In genomic region chr12:48816148-48816854, GRCh38 we compare ENCODE assay signal across 9 cellular contexts. TPM values are rescaled to one million over a fixed set of nuclear protein-coding genes. Genes with fewer than 3 reads are reported as not detected.
A peak's percentile ranks its signal among the peaks of the same experiment; 100 is the strongest.
DNase-seq lines count a peak whose midpoint lies in the region; ATAC-seq and TF ChIP-seq lines count a peak whose summit lies in the region.
"Had no signal": no experiment of that assay in that cellular context is flagged by ENCODE, and none has a peak within 500 bp of the region (broad histone marks: within the 10 kb centered on the region; RNA-seq: fewer than 3 reads in every experiment).

No MANE protein-coding gene starts in this region.

- no peak for DNase-seq in Caco-2
- DNase-seq in MM.1S = no peak
- no peak for DNase-seq in coronary artery (ENCODE audit: low spot score)
- DNase-seq in neural crest cell (ENCODE audit: low read depth, low spot score) = no peak
- no peak for DNase-seq in GM13976 (ENCODE audit: low spot score)
- DNase-seq in mucosa of gallbladder (ENCODE audit: low spot score) = no peak
- DNase-seq in NCI-H128 (lab: John Stamatoyannopoulos, UW; ENCODE audit: unreplicated experiment) = no peak

- no TSS peak for BruUV-seq in Caco-2 (replicated peaks; lab: Mats Ljungman, UMichigan)

- H3K4me3 ChIP-seq in Caco-2 (ENCODE audit: low read depth, low read length) (peak overlapping the region; percentile 91), MM.1S (ENCODE audit: low read length) (no peak overlapping the region), coronary artery (peak overlapping the region; percentile 84)

- H3F3A ChIP-seq in MM.1S (ENCODE audit: insufficient read depth, low read length) = peaks cover 5% of the 10 kb centered on the region; the same call in 1 of the 2 replicates

- in situ Hi-C loops in GM13976 (cut with MboI; ENCODE audit: low sequenced_read_pairs, unreplicated experiment) = no loop called here

- CTCF ChIA-PET in Caco-2 (lab: Charles Lee) = interaction anchor here (0.6 to 2.1 kb wide), 10 partner anchors 11 to 172 kb away, joined by 3 to 34 read pairs (median 7); partner anchors contain the start of gene FKBP11

- H3K4me1 Mint-ChIP-seq in Caco-2 (ENCODE audit: low read depth, unreplicated experiment) = peaks cover 7% of the 10 kb centered on the region
- H3K4me1 Mint-ChIP-seq in neural crest cell = peaks cover 40% of the 10 kb centered on the region

- no peak overlapping the region for H3K27ac ChIP-seq in MM.1S (ENCODE audit: low read length)
- peak overlapping the region in 1 of 2 donors; percentile 92 for H3K27ac ChIP-seq in coronary artery

- peak overlapping the region; percentile 100; the same call in 1 of the 2 replicates for H3K4me2 ChIP-seq in MM.1S (ENCODE audit: low read depth, low read length)

- H3K36me3 ChIP-seq in Caco-2 (ENCODE audit: control insufficient read depth, insufficient read depth, low read length) = no peaks in the 10 kb centered on the region
- no peaks in the 10 kb centered on the region for H3K36me3 ChIP-seq in MM.1S (replicated peaks; ENCODE audit: insufficient read depth, low read length)
- H3K36me3 ChIP-seq: upper lobe of left lung had no signal

- no peak for ATAC-seq in GM21528 (IDR thresholded peaks at IDR 0.05; ENCODE audit: low FRiP score, unreplicated experiment)

- H3K79me2 ChIP-seq in MM.1S (ENCODE audit: low read length) = no peaks in the 10 kb centered on the region

- H3K9me3 ChIP-seq in Caco-2 (no peaks in the 10 kb centered on the region), MM.1S (replicated peaks; ENCODE audit: insufficient read depth, low read length) (no peaks in the 10 kb centered on the region)
- H3K9me3 ChIP-seq: upper lobe of left lung had no signal

- H3K4me1 ChIP-seq in Caco-2 (peaks cover 13% of the 10 kb centered on the region), MM.1S (ENCODE audit: low read length) (peaks cover 17% of the 10 kb centered on the region; the same call in 1 of the 2 replicates)

- intact Hi-C loops in Caco-2 (cut with micrococcal nuclease; ENCODE audit: unreplicated experiment) = no loop called here

- H3K4me3 Mint-ChIP-seq in Caco-2 (ENCODE audit: unreplicated experiment) = peak overlapping the region; percentile 97
- H3K4me3 Mint-ChIP-seq in neural crest cell = peak overlapping the region; percentile 97

- H3K9ac ChIP-seq in MM.1S (ENCODE audit: low read length) = no peak overlapping the region

- H3K36me3 Mint-ChIP-seq in Caco-2 (ENCODE audit: insufficient read depth, unreplicated experiment) (peaks cover 9% of the 10 kb centered on the region), neural crest cell (ENCODE audit: low read depth) (no peaks in the 10 kb centered on the region)

- TF ChIP-seq CTCF in Caco-2 (IDR thresholded peaks at IDR 0.05; ENCODE audit: insufficient read depth in 1 of 2, low read depth in 1 of 2, low read length in 1 of 2, severe bottlenecking in 1 of 2, unreplicated experiment in 1 of 2) = no peak
- TF ChIP-seq CTCF in MM.1S (IDR thresholded peaks at IDR 0.05; ENCODE audit: low read length) = no peak
- TF ChIP-seq CTCF in coronary artery (IDR thresholded peaks at IDR 0.05) = no peak
- TF ChIP-seq CTCF in neural crest cell (conservative IDR thresholded peaks at IDR 0.05) = no peak
- no peak for TF ChIP-seq CTCF in GM13976 (IDR thresholded peaks at IDR 0.05; ENCODE audit: borderline replicate concordance, control extremely low read depth, extremely low read depth, insufficient read depth, missing control alignments)

- no peak overlapping the region for H3K27ac Mint-ChIP-seq in Caco-2 (ENCODE audit: unreplicated experiment)
- H3K27ac Mint-ChIP-seq in neural crest cell (ENCODE audit: unreplicated experiment) = no peak overlapping the region

- H3K9me3 Mint-ChIP-seq in Caco-2 (ENCODE audit: unreplicated experiment) (no peaks in the 10 kb centered on the region), neural crest cell (no peaks in the 10 kb centered on the region)

- no peaks in the 10 kb centered on the region for H3K27me3 Mint-ChIP-seq in Caco-2 (ENCODE audit: insufficient read depth, unreplicated experiment)
- peaks cover 14% of the 10 kb centered on the region for H3K27me3 Mint-ChIP-seq in neural crest cell (ENCODE audit: low read depth)

- H4K20me1 ChIP-seq in MM.1S (ENCODE audit: insufficient read depth, low read length) = no peaks in the 10 kb centered on the region

- no peaks in the 10 kb centered on the region for H3K27me3 ChIP-seq in Caco-2 (replicated peaks; ENCODE audit: control insufficient read depth, insufficient read depth, low read length)
- H3K27me3 ChIP-seq in MM.1S (replicated peaks; ENCODE audit: insufficient read depth, low read length) = peaks cover 14% of the 10 kb centered on the region

- POLR2A ChIA-PET in Caco-2 (lab: Charles Lee) = interaction anchor here (1.0 kb wide), 1 partner anchor 36 kb away, joined by 4 read pairs; no protein-coding TSS in a partner anchor

- no peaks in the 10 kb centered on the region for H3K9me2 ChIP-seq in MM.1S (replicated peaks; ENCODE audit: insufficient read depth, low read length)

- H2AFZ ChIP-seq in MM.1S (ENCODE audit: low read length) = no peak overlapping the region

RNA-seq across cellular contexts. Expression of gene CACNB3, which starts 2.0 kb away (rescaled TPM):
- total RNA-seq in Caco-2 (2022) (20.4 and 28.2 TPM in 2 replicates), neural crest cell (57.4 and 59.7 TPM in 2 replicates), mucosa of gallbladder (43.1 TPM)

RNA-seq across cellular contexts. Expression of gene ADCY6, which starts 27.4 kb away (rescaled TPM):
- total RNA-seq in Caco-2 (2022) (89.8 and 92.9 TPM in 2 replicates), neural crest cell (79.5 and 81.0 TPM in 2 replicates), mucosa of gallbladder (69.9 TPM)

RNA-seq across cellular contexts. Expression of gene DDX23, which starts 35.7 kb away (rescaled TPM):
- 151 and 152 TPM in 2 replicates for total RNA-seq in Caco-2 (2022)
- total RNA-seq in neural crest cell = 119 and 124 TPM in 2 replicates
- total RNA-seq in mucosa of gallbladder = 85.1 TPM

RNA-seq across cellular contexts. Expression of gene RND1, which starts 49.4 kb away (rescaled TPM):
- 5.1 and 5.2 TPM in 2 replicates for total RNA-seq in Caco-2 (2022)
- 4.2 and 6.1 TPM in 2 replicates for total RNA-seq in neural crest cell
- 14.6 TPM for total RNA-seq in mucosa of gallbladder
